Comparison of ENCODE assay signal across 14 cellular contexts in genomic region chr18:48815581-48816324, GRCh38.
DNase-seq lines count a peak whose midpoint lies in the region; ATAC-seq and TF ChIP-seq lines count a peak whose summit lies in the region.
"Had no signal": no experiment of that assay in that cellular context is flagged by ENCODE, and none has a peak within 500 bp of the region (broad histone marks: within the 10 kb centered on the region; RNA-seq: fewer than 3 reads in every experiment).

No MANE protein-coding gene starts in this region.

- H3K9me3 ChIP-seq in BLaER1, result no peaks in the 10 kb centered on the region
- H3K9me3 ChIP-seq in adrenal gland (replicated peaks in 1 of 3), result no peaks in the 10 kb centered on the region
- no peaks in the 10 kb centered on the region for H3K9me3 ChIP-seq in osteoblast (ENCODE audit: low read depth, low read length)
- H3K9me3 ChIP-seq: HAP-1, upper lobe of left lung had no signal

- peaks cover 10% of the 10 kb centered on the region for H3K79me2 ChIP-seq in osteoblast (ENCODE audit: insufficient read depth, low read length)

- no peak for TF ChIP-seq POLR2A in adrenal gland (IDR thresholded peaks at IDR 0.05)

- H3K9ac ChIP-seq in BLaER1, result no peak overlapping the region

- ATAC-seq in HG02610 (IDR thresholded peaks at IDR 0.05; ENCODE audit: unreplicated experiment), result peak; percentile 42
- no peak for ATAC-seq in HG03025 (IDR thresholded peaks at IDR 0.05; ENCODE audit: low FRiP score, unreplicated experiment)
- ATAC-seq: Panc1 had no signal

- H3K36me3 ChIP-seq in BLaER1, result peaks cover 24% of the 10 kb centered on the region
- peaks cover 0 to 21% of the 10 kb centered on the region in 2 donors for H3K36me3 ChIP-seq in adrenal gland (replicated peaks in 1 of 2)
- peaks cover 28% of the 10 kb centered on the region for H3K36me3 ChIP-seq in osteoblast (ENCODE audit: insufficient read depth, low read length)
- H3K36me3 ChIP-seq: HAP-1 had no signal

- peaks cover 97% of the 10 kb centered on the region for H3K4me1 ChIP-seq in BLaER1
- peaks cover 0 to 8% of the 10 kb centered on the region in 2 donors for H3K4me1 ChIP-seq in adrenal gland (replicated peaks in 1 of 2)
- peaks cover 16% of the 10 kb centered on the region for H3K4me1 ChIP-seq in osteoblast (ENCODE audit: insufficient read depth, low read length)
- H3K4me1 ChIP-seq: HAP-1 had no signal

- TF ChIP-seq CTCF in adrenal gland (IDR thresholded peaks at IDR 0.05), result no peak
- no peak for TF ChIP-seq CTCF in osteoblast (IDR thresholded peaks at IDR 0.05; ENCODE audit: extremely low read depth, low read depth, low read length)

- H3K27ac ChIP-seq in BLaER1 (peak overlapping the region; percentile 73; the same call in 1 of the 2 replicates), adrenal gland (no peak overlapping the region), osteoblast (ENCODE audit: low read depth, low read length) (peak overlapping the region; percentile 57)
- H3K27ac ChIP-seq: C4-2B had no signal

- 0 out of 2 replicates have a peak overlapping the region, but pooled peaks have one; percentile 80 for H3K4me2 ChIP-seq in BLaER1
- no peak overlapping the region for H3K4me2 ChIP-seq in osteoblast (ENCODE audit: insufficient read depth, low read length)

- intact Hi-C loops in adrenal gland (cut with DNase I), result no loop called here

- H4K20me1 ChIP-seq in BLaER1, result no peaks in the 10 kb centered on the region
- H4K20me1 ChIP-seq in osteoblast (ENCODE audit: insufficient read depth, low read length), result no peaks in the 10 kb centered on the region

- DNase-seq in adrenal gland (peak in 4 of 7 donors; percentile 4 to 36 (median 6)), osteoblast (ENCODE audit: insufficient read length, low spot score, missing footprints) (peak; percentile 68), NCI-H1436 (lab: John Stamatoyannopoulos, UW) (no peak), DMS153 treated with DMSO at 0.1 percent for 48 hours (lab: John Stamatoyannopoulos, UW; ENCODE audit: unreplicated experiment) (no peak), NCI-H2081 (lab: John Stamatoyannopoulos, UW) (no peak)
- DNase-seq: Kasumi-1, NCI-H345 had no signal

- H3K27me3 ChIP-seq in BLaER1 (no peaks in the 10 kb centered on the region), adrenal gland (no peaks in the 10 kb centered on the region), osteoblast (ENCODE audit: insufficient read depth, low read length) (no peaks in the 10 kb centered on the region)
- H3K27me3 ChIP-seq: upper lobe of left lung had no signal

- H3K4me3 ChIP-seq in BLaER1 (no peak overlapping the region), adrenal gland (no peak overlapping the region), osteoblast (ENCODE audit: insufficient read depth, low read length) (no peak overlapping the region)
- H3K4me3 ChIP-seq: HAP-1, upper lobe of left lung had no signal

- H2AFZ ChIP-seq in osteoblast (ENCODE audit: low read length), result no peak overlapping the region

- 78 to 96% (median 86%) methylated on average over 5 of the region's 5 CpGs for WGBS in adrenal gland, 4 donors

Comparison
In these comparisons a context has a peak if more than half of its experiments do, and no peak if none do; other contexts are left out.
1. H3K27ac ChIP-seq: peak in BLaER1 (single experiment) and osteoblast (single experiment); none in adrenal gland (0 of 5).
2. DNase-seq: peak in adrenal gland (4 of 7) and osteoblast (single experiment); none in NCI-H1436 (single experiment), DMS153 treated with DMSO at 0.1 percent for 48 hours (single experiment) and NCI-H2081 (0 of 2).